ENCODE assay signal across 1 cellular context in genomic region chr2:98877658-98878057, GRCh38.
TF ChIP-seq lines count a peak whose summit lies in the region.

No MANE protein-coding gene starts in this region.

TF ChIP-seq in GM12878, 131 proteins besides CTCF, POLR2A, EP300 and RAD21:
- peak; percentile 70; the same call in 1 of the 2 replicates for TF ChIP-seq JUNB (IDR thresholded peaks at IDR 0.05)
